20 cellular contexts compared by ENCODE assay signal in the genomic region with DNA sequence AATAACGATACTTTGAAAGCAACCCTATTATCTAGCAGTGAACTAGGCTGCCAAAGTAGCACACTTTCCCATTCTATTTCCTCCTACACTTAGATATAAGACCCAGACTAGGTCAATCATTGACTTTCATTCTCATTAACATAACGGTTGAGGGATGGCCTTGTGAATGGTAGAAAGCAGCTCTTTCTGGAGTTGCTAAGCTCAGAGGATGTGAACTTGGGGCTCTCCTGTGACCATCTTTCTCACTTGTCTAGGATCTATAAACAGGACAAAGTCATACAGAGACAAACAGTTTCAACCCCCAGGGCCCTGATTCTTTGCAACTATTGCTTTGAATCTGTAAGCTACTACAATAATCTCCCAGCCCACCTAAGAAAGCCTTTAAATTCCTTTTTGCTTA. TPM values are rescaled to one million over a fixed set of nuclear protein-coding genes. Genes with fewer than 3 reads are reported as not detected.
DNase-seq lines count a peak whose midpoint lies in the region; ATAC-seq and TF ChIP-seq lines count a peak whose summit lies in the region.
"Had no signal": no experiment of that assay in that cellular context is flagged by ENCODE, and none has a peak within 500 bp of the region (broad histone marks: within the 10 kb centered on the region; RNA-seq: fewer than 3 reads in every experiment).

No MANE protein-coding gene starts in this region.

- no peak overlapping the region for H3K27ac Mint-ChIP-seq in activated T-helper 17 cell treated with anti-CD3 and anti-CD28 coated beads, Interleukin-2, amount 50 U/mL, for 72 hours
- H3K27ac Mint-ChIP-seq: dendritic cell treated with granulocyte-macrophage colony-stimulating factor and Interleukin-4, amounts not matched to agents 40 ng/mL and 50 ng/mL, for 4 days; GM23338; naive thymus-derived CD8-positive, alpha-beta T cell had no signal

- DNase-seq in NCI-H2081 (lab: John Stamatoyannopoulos, UW) (no peak), OCI-M2 (lab: John Stamatoyannopoulos, UW; ENCODE audit: unreplicated experiment) (no peak), RKO (ENCODE audit: low spot score) (no peak)
- DNase-seq: activated CD4-positive, CD25-positive, alpha-beta regulatory T cell treated with anti-CD3 and anti-CD28 coated beads, Interleukin-2, amount 50 U/mL, for 72 hours; activated T-cell treated with anti-CD3 and anti-CD28 coated beads, Interleukin-2, amount 50 U/mL, for 4 hours; DMS153; hypothalamus; KG1; left ventricle myocardium superior; naive thymus-derived CD8-positive, alpha-beta T cell; NCI-H526 treated with DMSO at 0.1 percent for 48 hours; stimulated activated CD4-positive, alpha-beta T cell treated with anti-CD3 and anti-CD28 coated beads, Interleukin-4, amount 100 ng/mL, for 1 hour; uterus had no signal

- H3K4me3 Mint-ChIP-seq in activated T-helper 17 cell treated with anti-CD3 and anti-CD28 coated beads, Interleukin-2, amount 50 U/mL, for 72 hours: no peak overlapping the region
- H3K4me3 Mint-ChIP-seq: activated T-cell treated with anti-CD3 and anti-CD28 coated beads, Interleukin-2, amount 50 U/mL, for 4 hours; dendritic cell treated with granulocyte-macrophage colony-stimulating factor and Interleukin-4, amounts not matched to agents 40 ng/mL and 50 ng/mL, for 4 days; GM23338; naive thymus-derived CD8-positive, alpha-beta T cell had no signal

- H3K4me1 Mint-ChIP-seq in activated T-helper 17 cell treated with anti-CD3 and anti-CD28 coated beads, Interleukin-2, amount 50 U/mL, for 72 hours: peaks cover 14% of the 10 kb centered on the region
- H3K4me1 Mint-ChIP-seq: GM23338 had no signal

- ATAC-seq in GM18505 (IDR thresholded peaks at IDR 0.05; ENCODE audit: unreplicated experiment): peak; percentile 65
- peak; percentile 81 for ATAC-seq in GM19438 (IDR thresholded peaks at IDR 0.05; ENCODE audit: low read depth, unreplicated experiment)
- peak; percentile 72 for ATAC-seq in HG02870 (IDR thresholded peaks at IDR 0.05; ENCODE audit: unreplicated experiment)
- peak; percentile 29 for ATAC-seq in activated T-helper 17 cell treated with anti-CD3 and anti-CD28 coated beads, Interleukin-2, amount 50 U/mL, for 72 hours (replicated peaks)
- no peak for ATAC-seq in GM21360 (IDR thresholded peaks at IDR 0.05; ENCODE audit: unreplicated experiment)
- ATAC-seq: activated T-cell treated with anti-CD3 and anti-CD28 coated beads, Interleukin-2, amount 50 U/mL, for 4 hours; GM23338; left ventricle myocardium superior; naive thymus-derived CD8-positive, alpha-beta T cell had no signal

- no peak for TF ChIP-seq POLR2A in GM18505 (IDR thresholded peaks at IDR 0.05; ENCODE audit: borderline replicate concordance, extremely low read depth, insufficient read depth, insufficient read length)

- no peaks in the 10 kb centered on the region for H3K27me3 Mint-ChIP-seq in activated T-helper 17 cell treated with anti-CD3 and anti-CD28 coated beads, Interleukin-2, amount 50 U/mL, for 72 hours
- H3K27me3 Mint-ChIP-seq: dendritic cell treated with granulocyte-macrophage colony-stimulating factor and Interleukin-4, amounts not matched to agents 40 ng/mL and 50 ng/mL, for 4 days; naive thymus-derived CD8-positive, alpha-beta T cell had no signal

- no peaks in the 10 kb centered on the region for H3K9me3 Mint-ChIP-seq in activated T-helper 17 cell treated with anti-CD3 and anti-CD28 coated beads, Interleukin-2, amount 50 U/mL, for 72 hours
- H3K9me3 Mint-ChIP-seq: activated T-cell treated with anti-CD3 and anti-CD28 coated beads, Interleukin-2, amount 50 U/mL, for 4 hours; dendritic cell treated with granulocyte-macrophage colony-stimulating factor and Interleukin-4, amounts not matched to agents 40 ng/mL and 50 ng/mL, for 4 days; GM23338; naive thymus-derived CD8-positive, alpha-beta T cell had no signal

- H3K36me3 Mint-ChIP-seq in activated T-helper 17 cell treated with anti-CD3 and anti-CD28 coated beads, Interleukin-2, amount 50 U/mL, for 72 hours (ENCODE audit: low read depth): peaks cover 61% of the 10 kb centered on the region

RNA-seq across cellular contexts. Expression of a gene that starts 16.9 kb away (rescaled TPM):
- 100 to 1,000 TPM in 1 of 2 donors, 10 to 100 TPM in 1; 56.6 to 145 TPM for total RNA-seq in activated T-helper 17 cell treated with anti-CD3 and anti-CD28 coated beads, Interleukin-2, amount 50 U/mL, for 72 hours

RNA-seq across cellular contexts. Expression of a gene that starts 30.5 kb away (rescaled TPM):
- 1 to 10 TPM in 1 of 2 donors, under 1 TPM in 1; 0.91 to 1.3 TPM for total RNA-seq in activated T-helper 17 cell treated with anti-CD3 and anti-CD28 coated beads, Interleukin-2, amount 50 U/mL, for 72 hours
